Comparison of ENCODE assay signal across 8 cellular contexts in genomic region chr1:151346082-151346768, GRCh38. TPM values are rescaled to one million over a fixed set of nuclear protein-coding genes. Genes with fewer than 3 reads are reported as not detected.
A peak's percentile ranks its signal among the peaks of the same experiment; 100 is the strongest.
DNase-seq lines count a peak whose midpoint lies in the region; ATAC-seq, FAIRE-seq and TF ChIP-seq lines count a peak whose summit lies in the region.

No MANE protein-coding gene starts in this region.

- H2BK20ac ChIP-seq in H1 (ENCODE audit: low read length), result no peak overlapping the region

- CTCF ChIA-PET in Panc1 (lab: Charles Lee), result interaction anchor here (0.7 kb wide), 1 partner anchor 45 kb away, joined by 4 read pairs; no protein-coding TSS in a partner anchor
- CTCF ChIA-PET in H1 (lab: Charles Lee; ENCODE audit: partially characterized antibody), result interaction anchor here (1.6 kb wide), 1 partner anchor 25 kb away, joined by 4 read pairs; no protein-coding TSS in a partner anchor

- H3K18ac ChIP-seq in H1 (ENCODE audit: extremely low read depth, low read length), result peak overlapping the region; percentile 51; the same call in 1 of the 2 replicates
- H3K18ac ChIP-seq in neuronal stem cell (ENCODE audit: low read length), result peak overlapping the region; percentile 51

- peak in 1 of 3 donors; percentile 24 for DNase-seq in CD4-positive, CD25-positive, alpha-beta regulatory T cell
- DNase-seq in Panc1 (ENCODE audit: low read depth, low spot score) (no peak), H1 (ENCODE audit: low read depth in 1 of 2, low spot score in 2 of 2) (no peak), neuronal stem cell (ENCODE audit: low spot score) (no peak), G401 (ENCODE audit: low spot score) (no peak), NCI-H2107 (lab: John Stamatoyannopoulos, UW) (no peak), D721Med (ENCODE audit: insufficient read length, low spot score) (no peak)

- H3K4me1 ChIP-seq in CD4-positive, CD25-positive, alpha-beta regulatory T cell (ENCODE audit: control insufficient read depth, insufficient read depth, low read length, poor library complexity, severe bottlenecking), result peaks cover 26% of the 10 kb centered on the region
- H3K4me1 ChIP-seq in Panc1 (ENCODE audit: control insufficient read depth, insufficient read depth, low read length) (peaks cover 15% of the 10 kb centered on the region), H1 (replicated peaks in 1 of 4; ENCODE audit: control insufficient read depth in 3 of 4, insufficient read depth in 4 of 4, low read length in 3 of 4) (peaks cover 4 to 14% (median 12%) of the 10 kb centered on the region in 4 experiments; a peak in 5 of 7 replicates), neuronal stem cell (ENCODE audit: control insufficient read depth in 2 of 2, insufficient read depth in 1 of 2, low read depth in 1 of 2, low read length in 2 of 2) (peaks cover 12 to 14% of the 10 kb centered on the region in 2 donors)

- peaks cover 5 to 46% (median 20%) of the 10 kb centered on the region in 4 donors for H3K4me1 Mint-ChIP-seq in CD4-positive, CD25-positive, alpha-beta regulatory T cell

- WGBS in H1 (ENCODE audit: extremely low coverage in 1 of 2, insufficient coverage in 1 of 2, insufficient read length in 1 of 2, insufficient replicate concordance in 2 of 2, low coverage in 1 of 2, low lambda C conversion rate in 2 of 2, missing lambda C conversion rate in 1 of 2), 2 experiments, result 54% methylated on average over 7 of the region's 7 CpGs; no CpG with 5 or more reads in 1 of the 2 experiments
- WGBS in neuronal stem cell (ENCODE audit: extremely low coverage in 2 of 2, insufficient read length in 2 of 2, insufficient replicate concordance in 1 of 2), 2 donors, result no CpG with 5 or more reads among the region's 7 CpGs

- H4K20me1 ChIP-seq in H1 (replicated peaks in 1 of 2; ENCODE audit: control insufficient read depth in 1 of 2, insufficient read depth in 2 of 2, low read length in 2 of 2), result peaks cover 0 to 2% of the 10 kb centered on the region in 2 experiments

- peak overlapping the region; percentile 97 for H3K4me3 ChIP-seq in CD4-positive, CD25-positive, alpha-beta regulatory T cell (ENCODE audit: low read depth, low read length)
- peak overlapping the region; percentile 84 to 91 for H3K4me3 ChIP-seq in Panc1 (ENCODE audit: low read depth in 2 of 2, low read length in 2 of 2)
- H3K4me3 ChIP-seq in H1 (ENCODE audit: extremely low read depth in 1 of 4, insufficient read depth in 2 of 4, low read depth in 3 of 4, low read length in 4 of 4), result peak overlapping the region; percentile 61 to 76 (median 66)
- H3K4me3 ChIP-seq in neuronal stem cell (ENCODE audit: low read length in 2 of 2), result peak overlapping the region; percentile 62 to 74

- no peak for ATAC-seq in CD4-positive, CD25-positive, alpha-beta regulatory T cell (ENCODE audit: low read depth in 2 of 2)
- ATAC-seq in Panc1, result no peak
- no peak for ATAC-seq in GM19023 (IDR thresholded peaks at IDR 0.05; ENCODE audit: unreplicated experiment)

- H4K91ac ChIP-seq in H1 (replicated peaks; ENCODE audit: insufficient read length, low read length) (peak overlapping the region; percentile 5), neuronal stem cell (ENCODE audit: low read depth, low read length, poor library complexity) (no peak overlapping the region)

- FAIRE-seq in H1 (lab: Jason Lieb, UNC) (no peak), D721Med (lab: Jason Lieb, UNC) (no peak)

- intact Hi-C loops in Panc1 (cut with micrococcal nuclease; ENCODE audit: unreplicated experiment), result no loop called here

- H3K27ac Mint-ChIP-seq in CD4-positive, CD25-positive, alpha-beta regulatory T cell, result peak overlapping the region; percentile 98 to 100 (median 99)

- BruUV-seq in Panc1 (replicated peaks; lab: Mats Ljungman, UMichigan), result TSS peak; percentile 89

- peaks cover 37% of the 10 kb centered on the region for H3K36me3 ChIP-seq in CD4-positive, CD25-positive, alpha-beta regulatory T cell (ENCODE audit: control insufficient read depth, insufficient read depth, low read length)
- H3K36me3 ChIP-seq in Panc1 (ENCODE audit: control insufficient read depth, insufficient read depth, low read length) (peaks cover 8% of the 10 kb centered on the region), H1 (ENCODE audit: control insufficient read depth in 2 of 4, insufficient read depth in 4 of 4, low read length in 3 of 4) (peaks cover 19 to 36% (median 29%) of the 10 kb centered on the region in 4 experiments), neuronal stem cell (replicated peaks in 1 of 2; ENCODE audit: control insufficient read depth in 2 of 2, insufficient read depth in 2 of 2, low read length in 2 of 2) (peaks cover 31 to 40% of the 10 kb centered on the region in 2 donors)

- H3K27me3 Mint-ChIP-seq in CD4-positive, CD25-positive, alpha-beta regulatory T cell, result no peaks in the 10 kb centered on the region

- peak in 1 of 2 experiments; percentile 19; a peak in 1 of 3 replicates for TF ChIP-seq POLR2A in H1 (IDR thresholded peaks at IDR 0.05; ENCODE audit: control extremely low read depth in 1 of 2, low read depth in 2 of 2, low read length in 2 of 2)

- H3K9me3 Mint-ChIP-seq in CD4-positive, CD25-positive, alpha-beta regulatory T cell, result peaks cover 0 to 2% (median 0%) of the 10 kb centered on the region in 7 donors

- peak overlapping the region; percentile 63 for H3K56ac ChIP-seq in H1 (replicated peaks; ENCODE audit: insufficient read length, low read depth, low read length)

- H3K79me2 ChIP-seq in H1 (ENCODE audit: control insufficient read depth in 1 of 2, insufficient read depth in 2 of 2, low read length in 2 of 2), result peaks cover 3 to 10% of the 10 kb centered on the region in 2 experiments; a peak in 3 of 4 replicates

- H3K9me3 ChIP-seq in CD4-positive, CD25-positive, alpha-beta regulatory T cell (ENCODE audit: control insufficient read depth in 2 of 2, low read length in 2 of 2), result no peaks in the 10 kb centered on the region
- H3K9me3 ChIP-seq in Panc1 (ENCODE audit: control insufficient read depth, insufficient read depth, low read depth, low read length), result no peaks in the 10 kb centered on the region
- H3K9me3 ChIP-seq in H1 (ENCODE audit: insufficient read depth in 2 of 2, low read depth in 1 of 2, low read length in 1 of 2), result no peaks in the 10 kb centered on the region
- no peaks in the 10 kb centered on the region for H3K9me3 ChIP-seq in neuronal stem cell (replicated peaks in 1 of 2; ENCODE audit: control insufficient read depth in 2 of 2, insufficient read depth in 1 of 2, low read depth in 1 of 2, low read length in 2 of 2)

- peak overlapping the region; percentile 55 for H4K5ac ChIP-seq in H1 (ENCODE audit: insufficient read length, low read depth, low read length)

- H2BK5ac ChIP-seq in H1 (ENCODE audit: low read depth, low read length) (peak overlapping the region; percentile 100), neuronal stem cell (ENCODE audit: low read length) (peak overlapping the region; percentile 46)

- H2BK120ac ChIP-seq in H1 (replicated peaks; ENCODE audit: low read depth, low read length) (peak overlapping the region; percentile 18), neuronal stem cell (ENCODE audit: low read depth, low read length) (no peak overlapping the region)

- H2BK15ac ChIP-seq in H1 (ENCODE audit: low read length), result 0 out of 2 replicates have a peak overlapping the region, but pooled peaks have one; percentile 23
- H2BK15ac ChIP-seq in neuronal stem cell (ENCODE audit: low read length), result no peak overlapping the region

- H2AFZ ChIP-seq in H1 (ENCODE audit: low read length), result no peak overlapping the region
- H2AFZ ChIP-seq in neuronal stem cell (ENCODE audit: low read length), result peak overlapping the region; percentile 86

- H2AK5ac ChIP-seq in H1 (ENCODE audit: low read depth, low read length), result peak overlapping the region; percentile 89; the same call in 1 of the 2 replicates
- peak overlapping the region; percentile 76 for H2AK5ac ChIP-seq in neuronal stem cell (ENCODE audit: low read depth, low read length)

- H2BK12ac ChIP-seq in H1 (ENCODE audit: low read depth, low read length) (peak overlapping the region; percentile 18; the same call in 1 of the 2 replicates), neuronal stem cell (ENCODE audit: low read length) (peak overlapping the region; percentile 78)

- H3K79me1 ChIP-seq in H1 (ENCODE audit: low read depth, low read length) (peaks cover 6% of the 10 kb centered on the region), neuronal stem cell (ENCODE audit: low read depth, low read length) (peaks cover 6% of the 10 kb centered on the region)

- H3K9ac ChIP-seq in H1 (replicated peaks in 1 of 4; ENCODE audit: extremely low read depth in 1 of 4, low read depth in 3 of 4, low read length in 3 of 4), result peak overlapping the region; percentile 80 to 98 (median 94)
- peak overlapping the region; percentile 63 for H3K9ac ChIP-seq in neuronal stem cell (ENCODE audit: low read depth, low read length, poor library complexity)

- H3K14ac ChIP-seq in H1 (ENCODE audit: insufficient read length) (no peak overlapping the region), neuronal stem cell (ENCODE audit: low read length) (no peak overlapping the region)

- TF ChIP-seq CTCF in Panc1 (IDR thresholded peaks at IDR 0.05) (no peak), H1 (IDR thresholded peaks at IDR 0.05; ENCODE audit: control extremely low read depth in 1 of 3, insufficient read depth in 1 of 3, low read depth in 1 of 3, low read length in 3 of 3) (no peak), D721Med (IDR thresholded peaks at IDR 0.05; ENCODE audit: insufficient read depth, missing control alignments) (no peak)

- H3K4me3 Mint-ChIP-seq in CD4-positive, CD25-positive, alpha-beta regulatory T cell, result peak overlapping the region; percentile 87 to 98 (median 96)

- POLR2A ChIA-PET in Panc1 (lab: Charles Lee), result interaction anchor here (0.6 kb wide), 1 partner anchor 65 kb away, joined by 3 read pairs; no protein-coding TSS in a partner anchor
- POLR2A ChIA-PET in H1 (lab: Charles Lee; ENCODE audit: partially characterized antibody), result interaction anchor here (1.0 to 8.6 kb wide), 12 partner anchors 10 to 65 kb away, joined by 3 to 102 read pairs (median 9); partner anchors contain the start of genes PI4KB, PSMB4, SELENBP1 and ZNF687

- H3K27ac ChIP-seq in CD4-positive, CD25-positive, alpha-beta regulatory T cell (ENCODE audit: insufficient read depth, low read length, poor library complexity, severe bottlenecking), result peak overlapping the region; percentile 99
- H3K27ac ChIP-seq in Panc1 (ENCODE audit: low read length) (peak overlapping the region; percentile 93), H1 (ENCODE audit: low read depth, low read length) (peak overlapping the region; percentile 99), neuronal stem cell (replicated peaks; ENCODE audit: low read length) (peak overlapping the region; percentile 99)

- no peaks in the 10 kb centered on the region for H3K27me3 ChIP-seq in CD4-positive, CD25-positive, alpha-beta regulatory T cell (ENCODE audit: control insufficient read depth, insufficient read depth, low read length)
- H3K27me3 ChIP-seq in Panc1 (ENCODE audit: control insufficient read depth, insufficient read depth, low read length) (no peaks in the 10 kb centered on the region), H1 (replicated peaks in 1 of 4; ENCODE audit: control insufficient read depth in 3 of 4, extremely low read depth in 1 of 4, insufficient read depth in 3 of 4, low read length in 3 of 4) (no peaks in the 10 kb centered on the region), neuronal stem cell (ENCODE audit: control insufficient read depth in 3 of 3, insufficient read depth in 3 of 3, low read depth in 1 of 3, low read length in 3 of 3) (no peaks in the 10 kb centered on the region)

- H4K8ac ChIP-seq in H1 (ENCODE audit: extremely low read depth, insufficient read depth, low read length), result peak overlapping the region; percentile 84
- no peak overlapping the region for H4K8ac ChIP-seq in neuronal stem cell (ENCODE audit: low read depth, low read length)

- H3K23me2 ChIP-seq in H1 (ENCODE audit: low read depth, low read length), result peaks cover 5% of the 10 kb centered on the region

- in situ Hi-C loops in Panc1 (cut with HindIII; ENCODE audit: low pct_unique_long_range_greater_than_20kb, low sequenced_read_pairs) (no loop called here), G401 (cut with HindIII; ENCODE audit: low sequenced_read_pairs) (no loop called here)

- peak overlapping the region; percentile 75 to 86 for H3K4me2 ChIP-seq in H1 (ENCODE audit: insufficient read depth in 1 of 2, low read depth in 2 of 2, low read length in 2 of 2)
- peak overlapping the region; percentile 59 for H3K4me2 ChIP-seq in neuronal stem cell (ENCODE audit: insufficient read depth, low read length, poor library complexity, severe bottlenecking)

- H3K23ac ChIP-seq in H1 (ENCODE audit: insufficient read length), result no peak overlapping the region
- H3K23ac ChIP-seq in neuronal stem cell (ENCODE audit: low read depth, low read length, poor library complexity), result no peak overlapping the region

- TF ChIP-seq RAD21 in H1 (IDR thresholded peaks at IDR 0.05 in 1 of 2, conservative IDR thresholded peaks at IDR 0.05 in 1 of 2; ENCODE audit: low read depth in 2 of 2, low read length in 2 of 2), result peak in 1 of 2 experiments; percentile 18; a peak in 1 of 4 replicates

- H3K36me3 Mint-ChIP-seq in CD4-positive, CD25-positive, alpha-beta regulatory T cell, result peaks cover 24% of the 10 kb centered on the region

- TF ChIP-seq EP300 in H1 (IDR thresholded peaks at IDR 0.05; ENCODE audit: borderline replicate concordance in 1 of 2, low read depth in 2 of 2, low read length in 2 of 2), result no peak

- H3K4ac ChIP-seq in H1 (replicated peaks; ENCODE audit: insufficient read length, low read depth, low read length) (peak overlapping the region; percentile 28), neuronal stem cell (ENCODE audit: low read length) (no peak overlapping the region)

RNA-seq across cellular contexts. Expression of gene RFX5, which starts 0.8 kb away (rescaled TPM):
- 105 TPM for total RNA-seq in CD4-positive, CD25-positive, alpha-beta regulatory T cell
- polyA plus RNA-seq in CD4-positive, CD25-positive, alpha-beta regulatory T cell, result 10 to 100 TPM; 28.8 to 35.9 (median 35.2) TPM
- total RNA-seq in Panc1 (2021; ENCODE audit: unreplicated experiment), result 75.5 TPM
- 38.1 TPM for polyA plus RNA-seq in Panc1 (2012; ENCODE audit: insufficient read length)
- total RNA-seq in H1 (2021; fragmentation: NEBNext Ultra II Directional; extraction: Animal tissue kit (Norgen Biotek cat#: 25700)), result 57.6 and 59.7 TPM in 2 replicates
- polyA plus RNA-seq in H1 (2011; rRNA removed), result 27.8 and 29.9 TPM in 2 replicates
- polyA plus RNA-seq in H1 (2011; cell fraction: cytosol; rRNA removed), result 47.2 TPM
- 120 TPM for polyA plus RNA-seq in H1 (2011; cell fraction: nucleus; rRNA removed)
- polyA plus RNA-seq in H1 (2012, experiment 1 of 2), result 42.3 to 70.4 TPM (median 49.2 TPM) in 4 replicates
- polyA plus RNA-seq in H1 (2012, experiment 2 of 2), result 20.4 TPM
- polyA plus RNA-seq in H1 (2013, experiment 1 of 2), result 34.9 TPM
- 34.7 TPM for polyA plus RNA-seq in H1 (2013, experiment 2 of 2)
- 121 and 134 TPM in 2 replicates for polyA minus RNA-seq in H1 (2011; rRNA and poly(A)+ RNA removed)
- polyA minus RNA-seq in H1 (2011; cell fraction: cytosol; rRNA and poly(A)+ RNA removed), result 38.2 TPM
- polyA minus RNA-seq in H1 (2011; cell fraction: nucleus; rRNA and poly(A)+ RNA removed), result 39.0 TPM
- polyA plus RNA-seq in neuronal stem cell (2013, experiment 1 of 2), result 62.7 TPM
- polyA plus RNA-seq in neuronal stem cell (2013, experiment 2 of 2), result 61.3 TPM
- total RNA-seq in G401 (2014; rRNA removed; shearing (Covaris generic)), result 102 and 125 TPM in 2 replicates

RNA-seq across cellular contexts. Expression of gene PI4KB, which starts 19.0 kb away (rescaled TPM):
- 73.5 TPM for total RNA-seq in CD4-positive, CD25-positive, alpha-beta regulatory T cell
- polyA plus RNA-seq in CD4-positive, CD25-positive, alpha-beta regulatory T cell, result 10 to 100 TPM; 48.4 to 57.4 (median 53.3) TPM
- 52.7 TPM for total RNA-seq in Panc1 (2021; ENCODE audit: unreplicated experiment)
- 43.0 TPM for polyA plus RNA-seq in Panc1 (2012; ENCODE audit: insufficient read length)
- total RNA-seq in H1 (2021; fragmentation: NEBNext Ultra II Directional; extraction: Animal tissue kit (Norgen Biotek cat#: 25700)), result 30.1 and 31.0 TPM in 2 replicates
- 33.1 and 37.1 TPM in 2 replicates for polyA plus RNA-seq in H1 (2011; rRNA removed)
- 38.3 TPM for polyA plus RNA-seq in H1 (2011; cell fraction: cytosol; rRNA removed)
- 68.6 TPM for polyA plus RNA-seq in H1 (2011; cell fraction: nucleus; rRNA removed)
- 25.9 to 30.3 TPM (median 27.6 TPM) in 4 replicates for polyA plus RNA-seq in H1 (2012, experiment 1 of 2)
- polyA plus RNA-seq in H1 (2012, experiment 2 of 2), result 22.8 TPM
- 13.7 TPM for polyA plus RNA-seq in H1 (2013, experiment 1 of 2)
- 13.8 TPM for polyA plus RNA-seq in H1 (2013, experiment 2 of 2)
- 75.6 and 82.5 TPM in 2 replicates for polyA minus RNA-seq in H1 (2011; rRNA and poly(A)+ RNA removed)
- polyA minus RNA-seq in H1 (2011; cell fraction: cytosol; rRNA and poly(A)+ RNA removed), result 39.6 TPM
- polyA minus RNA-seq in H1 (2011; cell fraction: nucleus; rRNA and poly(A)+ RNA removed), result 34.0 TPM
- polyA plus RNA-seq in neuronal stem cell (2013, experiment 1 of 2), result 22.4 TPM
- 20.7 TPM for polyA plus RNA-seq in neuronal stem cell (2013, experiment 2 of 2)
- 19.1 and 40.6 TPM in 2 replicates for total RNA-seq in G401 (2014; rRNA removed; shearing (Covaris generic))

RNA-seq across cellular contexts. Expression of gene SELENBP1, which starts 26.3 kb away (rescaled TPM):
- total RNA-seq in CD4-positive, CD25-positive, alpha-beta regulatory T cell, result not detected
- not detected for polyA plus RNA-seq in CD4-positive, CD25-positive, alpha-beta regulatory T cell
- 5.9 TPM for total RNA-seq in Panc1 (2021; ENCODE audit: unreplicated experiment)
- 6.4 TPM for polyA plus RNA-seq in Panc1 (2012; ENCODE audit: insufficient read length)
- 15.3 and 20.0 TPM in 2 replicates for total RNA-seq in H1 (2021; fragmentation: NEBNext Ultra II Directional; extraction: Animal tissue kit (Norgen Biotek cat#: 25700))
- polyA plus RNA-seq in H1 (2011; rRNA removed), result 32.4 and 39.4 TPM in 2 replicates
- 39.9 TPM for polyA plus RNA-seq in H1 (2011; cell fraction: cytosol; rRNA removed)
- 120 TPM for polyA plus RNA-seq in H1 (2011; cell fraction: nucleus; rRNA removed)
- polyA plus RNA-seq in H1 (2012, experiment 1 of 2), result 22.5 to 28.2 TPM (median 25.5 TPM) in 4 replicates
- 18.5 TPM for polyA plus RNA-seq in H1 (2012, experiment 2 of 2)
- polyA plus RNA-seq in H1 (2013, experiment 1 of 2), result 11.7 TPM
- polyA plus RNA-seq in H1 (2013, experiment 2 of 2), result 10.3 TPM
- 18.6 and 27.3 TPM in 2 replicates for polyA minus RNA-seq in H1 (2011; rRNA and poly(A)+ RNA removed)
- polyA minus RNA-seq in H1 (2011; cell fraction: cytosol; rRNA and poly(A)+ RNA removed), result 12.6 TPM
- 12.8 TPM for polyA minus RNA-seq in H1 (2011; cell fraction: nucleus; rRNA and poly(A)+ RNA removed)
- polyA plus RNA-seq in neuronal stem cell (2013, experiment 1 of 2), result 35.5 TPM
- polyA plus RNA-seq in neuronal stem cell (2013, experiment 2 of 2), result 34.7 TPM
- total RNA-seq in G401 (2014; rRNA removed; shearing (Covaris generic)), result 0.27 TPM in 1 of 2 replicates, not detected in the other

RNA-seq across cellular contexts. Expression of gene PSMB4, which starts 53.1 kb away (rescaled TPM):
- 344 TPM for total RNA-seq in CD4-positive, CD25-positive, alpha-beta regulatory T cell
- 10 to 100 TPM; 79.4 to 99.1 (median 91.0) TPM for polyA plus RNA-seq in CD4-positive, CD25-positive, alpha-beta regulatory T cell
- total RNA-seq in Panc1 (2021; ENCODE audit: unreplicated experiment), result 412 TPM
- 337 TPM for polyA plus RNA-seq in Panc1 (2012; ENCODE audit: insufficient read length)
- total RNA-seq in H1 (2021; fragmentation: NEBNext Ultra II Directional; extraction: Animal tissue kit (Norgen Biotek cat#: 25700)), result 422 and 430 TPM in 2 replicates
- 1,009 and 1,098 TPM in 2 replicates for polyA plus RNA-seq in H1 (2011; rRNA removed)
- polyA plus RNA-seq in H1 (2011; cell fraction: cytosol; rRNA removed), result 783 TPM
- polyA plus RNA-seq in H1 (2011; cell fraction: nucleus; rRNA removed), result 763 TPM
- polyA plus RNA-seq in H1 (2012, experiment 1 of 2), result 517 to 666 TPM (median 572 TPM) in 4 replicates
- 709 TPM for polyA plus RNA-seq in H1 (2012, experiment 2 of 2)
- 472 TPM for polyA plus RNA-seq in H1 (2013, experiment 1 of 2)
- 465 TPM for polyA plus RNA-seq in H1 (2013, experiment 2 of 2)
- 467 and 489 TPM in 2 replicates for polyA minus RNA-seq in H1 (2011; rRNA and poly(A)+ RNA removed)
- polyA minus RNA-seq in H1 (2011; cell fraction: cytosol; rRNA and poly(A)+ RNA removed), result 239 TPM
- polyA minus RNA-seq in H1 (2011; cell fraction: nucleus; rRNA and poly(A)+ RNA removed), result 135 TPM
- 341 TPM for polyA plus RNA-seq in neuronal stem cell (2013, experiment 1 of 2)
- polyA plus RNA-seq in neuronal stem cell (2013, experiment 2 of 2), result 334 TPM
- total RNA-seq in G401 (2014; rRNA removed; shearing (Covaris generic)), result 518 and 580 TPM in 2 replicates
